ENCODE assay signal across 19 cellular contexts in the genomic region with DNA sequence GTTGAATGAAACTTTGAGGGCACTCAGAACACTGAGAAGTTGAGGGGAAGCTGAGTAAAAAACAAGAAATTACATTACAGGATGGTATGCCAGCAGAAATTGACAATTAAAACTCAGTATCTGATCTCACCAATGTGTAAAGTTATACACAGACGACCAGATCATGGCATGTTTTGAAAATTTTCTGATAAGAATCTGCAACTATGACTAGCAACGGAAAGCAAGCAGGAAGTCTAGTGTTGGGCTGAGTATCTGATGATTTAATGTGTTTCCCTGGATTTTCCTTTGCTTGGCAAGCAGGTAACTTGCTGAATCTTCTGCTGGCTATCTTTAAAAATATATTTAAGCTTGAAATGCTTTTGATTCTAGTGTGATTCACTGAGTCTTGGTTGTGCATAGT. TPM values are rescaled to one million over a fixed set of nuclear protein-coding genes. Genes with fewer than 3 reads are reported as not detected.
DNase-seq lines count a peak whose midpoint lies in the region; ATAC-seq lines count a peak whose summit lies in the region.
"Had no signal": no experiment of that assay in that cellular context is flagged by ENCODE, and none has a peak within 500 bp of the region (broad histone marks: within the 10 kb centered on the region; RNA-seq: fewer than 3 reads in every experiment).

No MANE protein-coding gene starts in this region.

- H4K5ac ChIP-seq in mesendoderm (ENCODE audit: low read length) = no peak overlapping the region

- no peaks in the 10 kb centered on the region for H3K9me3 ChIP-seq in SK-N-MC (ENCODE audit: low read depth, low read length)
- no peaks in the 10 kb centered on the region for H3K9me3 ChIP-seq in trophoblast cell (ENCODE audit: insufficient read depth, low read depth, low read length)
- H3K9me3 ChIP-seq: BLaER1, stomach had no signal

- H2AFZ ChIP-seq in trophoblast cell (ENCODE audit: insufficient read depth, low read length, poor library complexity) = no peak overlapping the region

- H3K4me1 Mint-ChIP-seq in activated T-cell treated with anti-CD3 and anti-CD28 coated beads, Interleukin-2, amount 50 U/mL, for 72 hours (ENCODE audit: low read depth) = peaks cover 80% of the 10 kb centered on the region
- H3K4me1 Mint-ChIP-seq in activated naive CD8-positive, alpha-beta T cell treated with anti-CD3 and anti-CD28 coated beads for 36 hours = peaks cover 78% of the 10 kb centered on the region

- peaks cover 8 to 13% of the 10 kb centered on the region in 2 experiments for H3K4me1 ChIP-seq in trophoblast cell (ENCODE audit: control insufficient read depth in 1 of 2, insufficient read depth in 2 of 2, low read length in 2 of 2)
- H3K4me1 ChIP-seq in mesendoderm (ENCODE audit: control insufficient read depth, low read depth, low read length) = peaks cover 7% of the 10 kb centered on the region
- H3K4me1 ChIP-seq: foreskin keratinocyte had no signal

- no peak overlapping the region for H3K9ac ChIP-seq in SK-N-MC (ENCODE audit: insufficient read length)
- H3K9ac ChIP-seq in trophoblast cell (ENCODE audit: low read length) = no peak overlapping the region
- no peak overlapping the region for H3K9ac ChIP-seq in mesendoderm (ENCODE audit: low read length)
- H3K9ac ChIP-seq: BLaER1 had no signal

- no peaks in the 10 kb centered on the region for H3K27me3 Mint-ChIP-seq in activated T-cell treated with anti-CD3 and anti-CD28 coated beads, Interleukin-2, amount 50 U/mL, for 72 hours (ENCODE audit: low read depth)
- no peaks in the 10 kb centered on the region for H3K27me3 Mint-ChIP-seq in activated naive CD8-positive, alpha-beta T cell treated with anti-CD3 and anti-CD28 coated beads for 36 hours

- no peak overlapping the region for H2BK15ac ChIP-seq in mesendoderm (replicated peaks; ENCODE audit: low read depth)

- H2BK5ac ChIP-seq in trophoblast cell (ENCODE audit: low read depth, low read length, poor library complexity) (no peak overlapping the region), mesendoderm (ENCODE audit: low read length) (no peak overlapping the region)

- WGBS in trophoblast cell (ENCODE audit: extremely low coverage, insufficient coverage, insufficient read length) = no CpG with 5 or more reads among the region's 2 CpGs
- no CpG with 5 or more reads among the region's 2 CpGs for WGBS in mesendoderm (ENCODE audit: extremely low coverage, insufficient coverage, low lambda C conversion rate)

- no peak overlapping the region for H4K12ac ChIP-seq in trophoblast cell (ENCODE audit: low read depth, low read length)

- H3K36me3 Mint-ChIP-seq in activated T-cell treated with anti-CD3 and anti-CD28 coated beads, Interleukin-2, amount 50 U/mL, for 72 hours (ENCODE audit: insufficient read depth in 2 of 2) = peaks cover 1 to 3% of the 10 kb centered on the region in 2 donors
- H3K36me3 Mint-ChIP-seq in activated naive CD8-positive, alpha-beta T cell treated with anti-CD3 and anti-CD28 coated beads for 36 hours = peaks cover 8% of the 10 kb centered on the region
- H3K36me3 Mint-ChIP-seq: natural killer cell treated with Interleukin-12 subunit alpha and Interleukin-12 subunit beta and Interleukin-15 and Interleukin-18, amount 100 ng/mL, for 72 hours had no signal

- H3K36me3 ChIP-seq in SK-N-MC (ENCODE audit: insufficient read depth, low read length) (no peaks in the 10 kb centered on the region), trophoblast cell (ENCODE audit: control insufficient read depth in 1 of 2, insufficient read depth in 2 of 2, low read length in 2 of 2) (no peaks in the 10 kb centered on the region), mesendoderm (ENCODE audit: control insufficient read depth, insufficient read depth, low read length) (no peaks in the 10 kb centered on the region)
- H3K36me3 ChIP-seq: BLaER1, stomach had no signal

- no peak overlapping the region for H3K14ac ChIP-seq in trophoblast cell (ENCODE audit: low read length)

- H3K27me3 ChIP-seq in trophoblast cell (ENCODE audit: insufficient read depth, low read length) = no peaks in the 10 kb centered on the region
- no peaks in the 10 kb centered on the region for H3K27me3 ChIP-seq in mesendoderm (ENCODE audit: insufficient read depth, low read length, poor library complexity)
- H3K27me3 ChIP-seq: foreskin keratinocyte had no signal

- H2BK12ac ChIP-seq in trophoblast cell (ENCODE audit: low read length) = no peak overlapping the region

- H3K79me1 ChIP-seq in trophoblast cell (ENCODE audit: low read length) (peaks cover 26% of the 10 kb centered on the region), mesendoderm (ENCODE audit: low read length) (no peaks in the 10 kb centered on the region)

- H3K79me2 ChIP-seq in trophoblast cell (ENCODE audit: control insufficient read depth, insufficient read depth, low read length, poor library complexity) (peaks cover 14% of the 10 kb centered on the region), mesendoderm (ENCODE audit: control insufficient read depth, insufficient read depth, low read length) (no peaks in the 10 kb centered on the region)

- peaks cover 0 to 4% of the 10 kb centered on the region in 2 donors for H3K9me3 Mint-ChIP-seq in activated T-cell treated with anti-CD3 and anti-CD28 coated beads, Interleukin-2, amount 50 U/mL, for 72 hours
- H3K9me3 Mint-ChIP-seq in activated naive CD8-positive, alpha-beta T cell treated with anti-CD3 and anti-CD28 coated beads for 36 hours = peaks cover 7% of the 10 kb centered on the region
- H3K9me3 Mint-ChIP-seq: dendritic cell treated with granulocyte-macrophage colony-stimulating factor and Interleukin-4, amounts not matched to agents 40 ng/mL and 50 ng/mL, for 4 days; natural killer cell treated with Interleukin-12 subunit alpha and Interleukin-12 subunit beta and Interleukin-15 and Interleukin-18, amount 100 ng/mL, for 72 hours had no signal

- H3K27ac Mint-ChIP-seq in activated T-cell treated with anti-CD3 and anti-CD28 coated beads, Interleukin-2, amount 50 U/mL, for 72 hours = no peak overlapping the region
- peak overlapping the region; percentile 16 for H3K27ac Mint-ChIP-seq in activated naive CD8-positive, alpha-beta T cell treated with anti-CD3 and anti-CD28 coated beads for 36 hours
- H3K27ac Mint-ChIP-seq: dendritic cell treated with granulocyte-macrophage colony-stimulating factor and Interleukin-4, amounts not matched to agents 40 ng/mL and 50 ng/mL, for 4 days; natural killer cell treated with Interleukin-12 subunit alpha and Interleukin-12 subunit beta and Interleukin-15 and Interleukin-18, amount 100 ng/mL, for 72 hours; progenitor cell of endocrine pancreas had no signal

- H3K27ac ChIP-seq in SK-N-MC (peak overlapping the region; percentile 58; the same call in 1 of the 2 replicates), trophoblast cell (ENCODE audit: low read depth, low read length) (no peak overlapping the region), mesendoderm (ENCODE audit: low read depth, low read length) (no peak overlapping the region)
- H3K27ac ChIP-seq: BLaER1, foreskin keratinocyte, stomach had no signal

- peak overlapping the region; percentile 17 to 27 for H3K4me3 Mint-ChIP-seq in activated T-cell treated with anti-CD3 and anti-CD28 coated beads, Interleukin-2, amount 50 U/mL, for 72 hours
- H3K4me3 Mint-ChIP-seq in activated naive CD8-positive, alpha-beta T cell treated with anti-CD3 and anti-CD28 coated beads for 36 hours = no peak overlapping the region
- H3K4me3 Mint-ChIP-seq: dendritic cell treated with granulocyte-macrophage colony-stimulating factor and Interleukin-4, amounts not matched to agents 40 ng/mL and 50 ng/mL, for 4 days; natural killer cell treated with Interleukin-12 subunit alpha and Interleukin-12 subunit beta and Interleukin-15 and Interleukin-18, amount 100 ng/mL, for 72 hours had no signal

- H4K8ac ChIP-seq in trophoblast cell (ENCODE audit: low read depth, low read length) = no peak overlapping the region
- H4K8ac ChIP-seq in mesendoderm (ENCODE audit: low read depth, low read length) = no peak overlapping the region

- H3K23ac ChIP-seq in trophoblast cell (ENCODE audit: low read length) (no peak overlapping the region), mesendoderm (ENCODE audit: low read length) (no peak overlapping the region)

- DNase-seq in activated T-cell treated with anti-CD3 and anti-CD28 coated beads, Interleukin-2, amount 50 U/mL, for 72 hours = no peak
- DNase-seq in activated T-cell treated with anti-CD3 and anti-CD28 coated beads for 4 hours (no peak), SK-N-MC (ENCODE audit: low read depth, low spot score) (no peak), trophoblast cell (peak; percentile 20 to 67), NOMO-1 (lab: John Stamatoyannopoulos, UW; ENCODE audit: unreplicated experiment in 2 of 2) (no peak), NCI-H2171 treated with DMSO at 0.1 percent for 48 hours (lab: John Stamatoyannopoulos, UW) (no peak), mesendoderm (no peak)
- no peak for DNase-seq in activated naive CD8-positive, alpha-beta T cell treated with anti-CD3 and anti-CD28 coated beads for 36 hours
- DNase-seq: activated CD8-positive, alpha-beta memory T cell treated with anti-CD3 and anti-CD28 coated beads, Interleukin-2, amount 50 U/mL, for 48 hours; DMS153; hypothalamus; NCI-H226; SIG-M5; stomach had no signal

- no peak overlapping the region for H3K4me2 ChIP-seq in trophoblast cell (ENCODE audit: low read length)
- H3K4me2 ChIP-seq in mesendoderm (ENCODE audit: low read length) = no peak overlapping the region
- H3K4me2 ChIP-seq: BLaER1 had no signal

- H2BK120ac ChIP-seq in trophoblast cell (ENCODE audit: insufficient read depth, low read length, poor library complexity) (no peak overlapping the region), mesendoderm (ENCODE audit: low read depth, low read length) (no peak overlapping the region)

- ATAC-seq in activated T-cell treated with anti-CD3 and anti-CD28 coated beads, Interleukin-2, amount 50 U/mL, for 72 hours (replicated peaks in 1 of 2) = no peak
- ATAC-seq: foreskin keratinocyte; natural killer cell treated with Interleukin-12 subunit alpha and Interleukin-12 subunit beta and Interleukin-15 and Interleukin-18, amount 100 ng/mL, for 72 hours had no signal

- H3K18ac ChIP-seq in trophoblast cell (ENCODE audit: low read length) = no peak overlapping the region
- H3K18ac ChIP-seq in mesendoderm (ENCODE audit: low read length) = no peak overlapping the region

- H3K4ac ChIP-seq in trophoblast cell (ENCODE audit: low read depth, low read length) = no peak overlapping the region
- H3K4ac ChIP-seq in mesendoderm (ENCODE audit: low read depth, low read length) = no peak overlapping the region

- H2AK5ac ChIP-seq in trophoblast cell (ENCODE audit: low read length) (no peak overlapping the region), mesendoderm (ENCODE audit: low read length) (no peak overlapping the region)

- H3K4me3 ChIP-seq in SK-N-MC (no peak overlapping the region), trophoblast cell (ENCODE audit: low read depth, low read length) (no peak overlapping the region), mesendoderm (ENCODE audit: low read length) (no peak overlapping the region)
- H3K4me3 ChIP-seq: BLaER1, stomach had no signal

- no peak overlapping the region for H4K91ac ChIP-seq in trophoblast cell (ENCODE audit: low read depth, low read length)

- no peak overlapping the region for H3K56ac ChIP-seq in mesendoderm (ENCODE audit: low read length)

RNA-seq across cellular contexts. Expression of a gene that starts 5.2 kb away (rescaled TPM):
- total RNA-seq in activated T-cell treated with anti-CD3 and anti-CD28 coated beads, Interleukin-2, amount 50 U/mL, for 72 hours = 1 to 10 TPM; 3.2 to 4.5 TPM
- 1 to 10 TPM; 1.6 to 1.7 TPM for total RNA-seq in activated naive CD8-positive, alpha-beta T cell treated with anti-CD3 and anti-CD28 coated beads for 36 hours
- polyA plus RNA-seq in trophoblast cell (2013) = 6.8 and 7.2 TPM in 2 replicates
- 13.6 TPM for polyA plus RNA-seq in mesendoderm (2013, experiment 1 of 2)
- 13.4 TPM for polyA plus RNA-seq in mesendoderm (2013, experiment 2 of 2)

Comparison
In these comparisons a context has a peak if more than half of its experiments do, and no peak if none do; other contexts are left out.
1. DNase-seq: peak in trophoblast cell (2 of 2); none in activated T-cell treated with anti-CD3 and anti-CD28 coated beads, Interleukin-2, amount 50 U/mL, for 72 hours (0 of 2), activated T-cell treated with anti-CD3 and anti-CD28 coated beads for 4 hours (single experiment), SK-N-MC (single experiment), activated naive CD8-positive, alpha-beta T cell treated with anti-CD3 and anti-CD28 coated beads for 36 hours (single experiment), NOMO-1 (0 of 2), NCI-H2171 treated with DMSO at 0.1 percent for 48 hours (single experiment) and mesendoderm (single experiment).